ENCODE assay signal across 1 cellular context in genomic region chr2:97770450-97770849, GRCh38.
TF ChIP-seq lines count a peak whose summit lies in the region.

No MANE protein-coding gene starts in this region.

TF ChIP-seq in H1, 55 proteins besides CTCF, POLR2A, EP300 and RAD21:
- TF ChIP-seq NANOG (IDR thresholded peaks at IDR 0.05; ENCODE audit: insufficient read depth, low read depth, low read length, poor library complexity, severe bottlenecking) (peak; percentile 82), TAF1 (IDR thresholded peaks at IDR 0.05; ENCODE audit: low read depth, low read length) (no peak), SP1 (IDR thresholded peaks at IDR 0.05; ENCODE audit: low read depth, low read length) (0 out of 2 replicates have a peak, but pooled peaks have one; percentile 5), POU5F1 (IDR thresholded peaks at IDR 0.05; ENCODE audit: low read depth, low read length) (peak; percentile 57; the same call in 1 of the 2 replicates)
